Comparison of ENCODE assay signal across 14 cellular contexts in the genomic region with DNA sequence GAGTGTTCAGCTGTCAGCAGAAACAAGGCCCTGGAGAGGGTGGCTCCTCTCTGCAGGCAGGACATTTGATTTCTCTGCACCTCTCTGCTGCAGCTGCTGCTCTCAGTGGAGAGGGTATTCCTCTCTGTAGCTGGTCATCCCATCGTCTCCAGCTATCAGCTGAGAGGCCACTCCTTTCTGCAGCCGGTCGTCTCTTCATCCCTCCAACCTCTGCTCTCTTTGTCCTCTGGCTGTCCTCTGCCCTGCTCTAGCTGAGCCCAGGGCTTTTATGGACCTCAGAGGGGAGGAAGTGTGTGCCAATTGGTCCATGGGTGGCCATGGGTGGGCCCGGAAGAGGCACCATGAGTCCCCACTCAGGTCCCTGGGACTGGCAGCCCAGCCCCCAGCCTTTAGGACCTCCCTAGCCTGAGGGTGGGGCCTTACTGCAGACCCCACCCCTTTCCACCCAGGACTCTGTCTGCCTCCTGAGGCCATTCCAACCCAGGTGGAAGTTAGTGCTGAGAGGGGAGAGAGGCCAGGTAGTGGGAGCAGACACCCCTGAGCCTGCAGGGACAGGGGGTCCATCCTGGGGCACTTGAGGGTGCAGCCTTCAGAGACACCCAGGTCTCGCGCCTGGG.
"Had no signal": no experiment of that assay in that cellular context is flagged by ENCODE, and none has a peak within 500 bp of the region (broad histone marks: within the 10 kb centered on the region; RNA-seq: fewer than 3 reads in every experiment).

No MANE protein-coding gene starts in this region.

- ATAC-seq: natural killer cell had no signal

- H3K4me3 Mint-ChIP-seq: natural killer cell had no signal

- H3K9me3 Mint-ChIP-seq: activated T-helper 2 cell treated with anti-CD3 and anti-CD28 coated beads, Interferon-gamma antibody, Interleukin-2, Interleukin-4, amounts not matched to agents 10 μg/mL and 5 μg/mL and 100 μg/mL, durations not matched to agents 14 hours and 24 hours and 36 hours; natural killer cell had no signal

- H3K36me3 Mint-ChIP-seq: natural killer cell had no signal

- H3K27me3 ChIP-seq: adrenal gland, upper lobe of left lung had no signal

- H3K4me3 ChIP-seq: adrenal gland, coronary artery, lung, upper lobe of left lung had no signal

- H3K4me1 ChIP-seq: adrenal gland, upper lobe of left lung had no signal

- DNase-seq: activated CD4-positive, alpha-beta T cell treated with anti-CD3 and anti-CD28 coated beads, Interleukin-2, amount 50 U/mL, for 1 hour; activated naive CD4-positive, alpha-beta T cell treated with anti-CD3 and anti-CD28 coated beads, Interleukin-2, amount 50 U/mL, for 16 hours; adrenal gland; caudate nucleus; effector CD8-positive, alpha-beta T cell; natural killer cell; stimulated activated CD4-positive, alpha-beta T cell treated with anti-CD3 and anti-CD28 coated beads, Interleukin-12 subunit alpha, Interleukin-12 subunit beta, amount 100 ng/mL, for 4 hours; stimulated activated naive CD4-positive, alpha-beta T cell treated with Interleukin-2 at 50 U/mL for 16 hours; T-helper 2 cell had no signal

- H3K27ac ChIP-seq: adrenal gland, coronary artery, epithelial cell of prostate, upper lobe of left lung had no signal

- H3K36me3 ChIP-seq: adrenal gland, upper lobe of left lung had no signal

- H3K27ac Mint-ChIP-seq: activated T-helper 2 cell treated with anti-CD3 and anti-CD28 coated beads, Interferon-gamma antibody, Interleukin-2, Interleukin-4, amounts not matched to agents 10 μg/mL and 5 μg/mL and 100 μg/mL, durations not matched to agents 14 hours and 24 hours and 36 hours; natural killer cell had no signal

- H3K9me3 ChIP-seq: adrenal gland, upper lobe of left lung had no signal
